ENCODE assay signal across 33 cellular contexts in the genomic region with DNA sequence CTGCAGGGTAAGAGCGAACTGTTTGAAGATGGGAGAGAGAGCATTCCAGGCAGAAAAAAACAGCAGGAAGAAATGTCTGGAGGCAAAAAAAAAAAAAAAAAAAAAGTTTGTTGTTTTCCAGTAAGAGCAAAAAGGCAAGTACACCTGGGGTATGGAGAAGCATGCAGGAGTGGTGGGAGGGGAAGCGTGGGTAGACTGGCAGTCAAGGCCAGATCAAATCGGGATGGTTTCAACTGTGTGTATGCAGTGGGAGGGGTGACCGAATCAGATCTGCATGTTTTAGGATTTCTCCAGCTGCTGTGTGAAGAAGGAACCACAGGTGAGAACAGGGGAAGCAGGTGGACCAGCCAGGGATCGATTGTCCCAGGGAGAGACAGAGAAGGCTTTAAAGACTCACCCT. TPM values are rescaled to one million over a fixed set of nuclear protein-coding genes. Genes with fewer than 3 reads are reported as not detected.
"Had no signal": no experiment of that assay in that cellular context is flagged by ENCODE, and none has a peak within 500 bp of the region (broad histone marks: within the 10 kb centered on the region; RNA-seq: fewer than 3 reads in every experiment).

No MANE protein-coding gene starts in this region.

- H3K4me1 Mint-ChIP-seq: activated CD4-positive, alpha-beta memory T cell treated with anti-CD3 and anti-CD28 coated beads, Interleukin-2, amount 10 ng/mL, durations not matched to agents 7 days and 5 days; activated CD4-positive, alpha-beta T cell treated with anti-CD3 and anti-CD28 coated beads for 36 hours; activated CD4-positive, alpha-beta T cell treated with anti-CD3 and anti-CD28 coated beads, Interleukin-2, amount 10 ng/mL, durations not matched to agents 7 days and 5 days; activated naive CD4-positive, alpha-beta T cell treated with anti-CD3 and anti-CD28 coated beads, Interleukin-2, amount 50 U/mL, for 24 hours; activated naive CD8-positive, alpha-beta T cell treated with anti-CD3 and anti-CD28 coated beads for 36 hours; activated naive CD8-positive, alpha-beta T cell treated with anti-CD3 and anti-CD28 coated beads, Interleukin-2, amount 50 U/mL, for 24 hours; T-helper 17 cell had no signal

- H3K36me3 ChIP-seq: adrenal gland, esophagus squamous epithelium, gastroesophageal sphincter, WERI-Rb-1 had no signal

- H3K27me3 ChIP-seq: adrenal gland, body of pancreas, dorsolateral prefrontal cortex had no signal

- DNase-seq: activated CD4-positive, alpha-beta memory T cell treated with anti-CD3 and anti-CD28 coated beads, Interleukin-2, amount 10 ng/mL, durations not matched to agents 7 days and 5 days; activated CD4-positive, alpha-beta T cell treated with anti-CD3 and anti-CD28 coated beads for 36 hours; activated CD4-positive, alpha-beta T cell treated with anti-CD3 and anti-CD28 coated beads, Interleukin-2, amount 10 ng/mL, durations not matched to agents 7 days and 5 days; activated CD4-positive, alpha-beta T cell treated with anti-CD3 and anti-CD28 coated beads, Interleukin-2, amount 50 U/mL, for 4 hours; activated CD4-positive, CD25-positive, alpha-beta regulatory T cell; activated CD4-positive, CD25-positive, alpha-beta regulatory T cell treated with anti-CD3 and anti-CD28 coated beads, Interleukin-2, amount 50 U/mL, for 72 hours; activated naive CD4-positive, alpha-beta T cell treated with anti-CD3 and anti-CD28 coated beads for 36 hours; activated naive CD8-positive, alpha-beta T cell treated with anti-CD3 and anti-CD28 coated beads for 36 hours; activated naive CD8-positive, alpha-beta T cell treated with anti-CD3 and anti-CD28 coated beads, Interleukin-2, amount 50 U/mL, for 24 hours; activated T-cell treated with anti-CD3 and anti-CD28 coated beads, Interleukin-2, amount 50 U/mL, for 1 hour; activated T-cell treated with anti-CD3 and anti-CD28 coated beads, Interleukin-2, amount 50 U/mL, for 48 hours; adrenal gland; amygdala; aorta; body of pancreas; effector memory CD4-positive, alpha-beta T cell; erythroblast; esophagus squamous epithelium; foreskin melanocyte; T-helper 1 cell; T-helper 17 cell; T1000; WERI-Rb-1 had no signal

- H3K27ac Mint-ChIP-seq: activated CD4-positive, alpha-beta memory T cell treated with anti-CD3 and anti-CD28 coated beads, Interleukin-2, amount 10 ng/mL, durations not matched to agents 7 days and 5 days; activated CD4-positive, alpha-beta T cell treated with anti-CD3 and anti-CD28 coated beads for 36 hours; activated CD4-positive, alpha-beta T cell treated with anti-CD3 and anti-CD28 coated beads, Interleukin-2, amount 10 ng/mL, durations not matched to agents 7 days and 5 days; activated naive CD4-positive, alpha-beta T cell treated with anti-CD3 and anti-CD28 coated beads for 36 hours; activated naive CD4-positive, alpha-beta T cell treated with anti-CD3 and anti-CD28 coated beads, Interleukin-2, amount 50 U/mL, for 24 hours; activated naive CD8-positive, alpha-beta T cell treated with anti-CD3 and anti-CD28 coated beads for 36 hours; activated naive CD8-positive, alpha-beta T cell treated with anti-CD3 and anti-CD28 coated beads, Interleukin-2, amount 50 U/mL, for 24 hours; activated T-helper 1 cell treated with anti-CD3 and anti-CD28 coated beads, Interleukin-12 subunit alpha, Interleukin-12 subunit beta, Interleukin-2, Interleukin-4 antibody, amounts not matched to agents 30 ng/mL and 10 ng/mL and 1 ng/mL, durations not matched to agents 14 hours and 24 hours and 36 hours; activated T-helper 2 cell treated with anti-CD3 and anti-CD28 coated beads, Interferon-gamma antibody, Interleukin-2, Interleukin-4, amounts not matched to agents 10 μg/mL and 5 μg/mL and 100 μg/mL, durations not matched to agents 14 hours and 24 hours and 36 hours; dendritic cell treated with granulocyte-macrophage colony-stimulating factor and Interleukin-4, amounts not matched to agents 40 ng/mL and 50 ng/mL, for 4 days; T-helper 17 cell; T-helper 2 cell treated with Interferon-gamma antibody and Interleukin-4, amounts not matched to agents 5 μg/mL and 100 μg/mL, for 36 hours had no signal

- H3K4me1 ChIP-seq: adrenal gland, body of pancreas, esophagus squamous epithelium, gastroesophageal sphincter had no signal

- H3K27me3 Mint-ChIP-seq: activated CD4-positive, alpha-beta memory T cell treated with anti-CD3 and anti-CD28 coated beads, Interleukin-2, amount 10 ng/mL, durations not matched to agents 7 days and 5 days; activated CD4-positive, alpha-beta T cell treated with anti-CD3 and anti-CD28 coated beads, Interleukin-2, amount 10 ng/mL, durations not matched to agents 7 days and 5 days had no signal

- H3K36me3 Mint-ChIP-seq: activated naive CD4-positive, alpha-beta T cell treated with anti-CD3 and anti-CD28 coated beads, Interleukin-2, amount 50 U/mL, for 24 hours; activated naive CD8-positive, alpha-beta T cell treated with anti-CD3 and anti-CD28 coated beads for 36 hours had no signal

- H3K9me3 ChIP-seq: adrenal gland, body of pancreas, esophagus squamous epithelium, gastroesophageal sphincter had no signal

- H3K27ac ChIP-seq: adrenal gland, body of pancreas, dorsolateral prefrontal cortex, esophagus squamous epithelium, gastroesophageal sphincter, WERI-Rb-1 had no signal

- H3K9me3 Mint-ChIP-seq: activated CD4-positive, alpha-beta memory T cell treated with anti-CD3 and anti-CD28 coated beads, Interleukin-2, amount 10 ng/mL, durations not matched to agents 7 days and 5 days; activated CD4-positive, alpha-beta T cell treated with anti-CD3 and anti-CD28 coated beads, Interleukin-2, amount 10 ng/mL, durations not matched to agents 7 days and 5 days; activated naive CD4-positive, alpha-beta T cell treated with anti-CD3 and anti-CD28 coated beads for 36 hours; activated naive CD4-positive, alpha-beta T cell treated with anti-CD3 and anti-CD28 coated beads, Interleukin-2, amount 50 U/mL, for 24 hours; activated naive CD8-positive, alpha-beta T cell treated with anti-CD3 and anti-CD28 coated beads for 36 hours; activated naive CD8-positive, alpha-beta T cell treated with anti-CD3 and anti-CD28 coated beads, Interleukin-2, amount 50 U/mL, for 24 hours; activated T-helper 1 cell treated with anti-CD3 and anti-CD28 coated beads, Interleukin-12 subunit alpha, Interleukin-12 subunit beta, Interleukin-2, Interleukin-4 antibody, amounts not matched to agents 30 ng/mL and 10 ng/mL and 1 ng/mL, durations not matched to agents 14 hours and 24 hours and 36 hours; activated T-helper 2 cell treated with anti-CD3 and anti-CD28 coated beads, Interferon-gamma antibody, Interleukin-2, Interleukin-4, amounts not matched to agents 10 μg/mL and 5 μg/mL and 100 μg/mL, durations not matched to agents 14 hours and 24 hours and 36 hours; dendritic cell treated with granulocyte-macrophage colony-stimulating factor and Interleukin-4, amounts not matched to agents 40 ng/mL and 50 ng/mL, for 4 days; T-helper 2 cell treated with Interferon-gamma antibody and Interleukin-4, amounts not matched to agents 5 μg/mL and 100 μg/mL, for 36 hours had no signal

- H3K4me3 ChIP-seq: adrenal gland, body of pancreas, dorsolateral prefrontal cortex, esophagus squamous epithelium, gastroesophageal sphincter had no signal

- H3K4me3 Mint-ChIP-seq: activated CD4-positive, alpha-beta memory T cell treated with anti-CD3 and anti-CD28 coated beads, Interleukin-2, amount 10 ng/mL, durations not matched to agents 7 days and 5 days; activated CD4-positive, alpha-beta T cell treated with anti-CD3 and anti-CD28 coated beads for 36 hours; activated CD4-positive, alpha-beta T cell treated with anti-CD3 and anti-CD28 coated beads, Interleukin-2, amount 10 ng/mL, durations not matched to agents 7 days and 5 days; activated naive CD4-positive, alpha-beta T cell treated with anti-CD3 and anti-CD28 coated beads for 36 hours; activated naive CD4-positive, alpha-beta T cell treated with anti-CD3 and anti-CD28 coated beads, Interleukin-2, amount 50 U/mL, for 24 hours; activated naive CD8-positive, alpha-beta T cell treated with anti-CD3 and anti-CD28 coated beads for 36 hours; activated naive CD8-positive, alpha-beta T cell treated with anti-CD3 and anti-CD28 coated beads, Interleukin-2, amount 50 U/mL, for 24 hours; activated T-helper 1 cell treated with anti-CD3 and anti-CD28 coated beads, Interleukin-12 subunit alpha, Interleukin-12 subunit beta, Interleukin-2, Interleukin-4 antibody, amounts not matched to agents 30 ng/mL and 10 ng/mL and 1 ng/mL, durations not matched to agents 14 hours and 24 hours and 36 hours; dendritic cell treated with granulocyte-macrophage colony-stimulating factor and Interleukin-4, amounts not matched to agents 40 ng/mL and 50 ng/mL, for 4 days; T-helper 17 cell; T-helper 2 cell treated with Interferon-gamma antibody and Interleukin-4, amounts not matched to agents 5 μg/mL and 100 μg/mL, for 36 hours had no signal

RNA-seq across cellular contexts. Expression of gene CSMD2, which starts 34.7 kb away (rescaled TPM):
- total RNA-seq: activated CD4-positive, alpha-beta memory T cell treated with anti-CD3 and anti-CD28 coated beads, Interleukin-2, amount 10 ng/mL, durations not matched to agents 7 days and 5 days; activated CD4-positive, alpha-beta T cell treated with anti-CD3 and anti-CD28 coated beads for 36 hours; activated CD4-positive, alpha-beta T cell treated with anti-CD3 and anti-CD28 coated beads, Interleukin-2, amount 10 ng/mL, durations not matched to agents 7 days and 5 days; activated naive CD4-positive, alpha-beta T cell treated with anti-CD3 and anti-CD28 coated beads for 36 hours; activated naive CD8-positive, alpha-beta T cell treated with anti-CD3 and anti-CD28 coated beads for 36 hours; activated T-helper 1 cell treated with anti-CD3 and anti-CD28 coated beads, Interleukin-12 subunit alpha, Interleukin-12 subunit beta, Interleukin-2, Interleukin-4 antibody, amounts not matched to agents 30 ng/mL and 10 ng/mL and 1 ng/mL, durations not matched to agents 14 hours and 24 hours and 36 hours; activated T-helper 2 cell treated with anti-CD3 and anti-CD28 coated beads, Interferon-gamma antibody, Interleukin-2, Interleukin-4, amounts not matched to agents 10 μg/mL and 5 μg/mL and 100 μg/mL, durations not matched to agents 14 hours and 24 hours and 36 hours; T-helper 17 cell had no signal

RNA-seq across cellular contexts. Expression of gene C1orf94, which starts 46.4 kb away (rescaled TPM):
- total RNA-seq: activated CD4-positive, alpha-beta memory T cell treated with anti-CD3 and anti-CD28 coated beads, Interleukin-2, amount 10 ng/mL, durations not matched to agents 7 days and 5 days; activated CD4-positive, alpha-beta T cell treated with anti-CD3 and anti-CD28 coated beads for 36 hours; activated CD4-positive, alpha-beta T cell treated with anti-CD3 and anti-CD28 coated beads, Interleukin-2, amount 10 ng/mL, durations not matched to agents 7 days and 5 days; activated naive CD4-positive, alpha-beta T cell treated with anti-CD3 and anti-CD28 coated beads for 36 hours; activated naive CD8-positive, alpha-beta T cell treated with anti-CD3 and anti-CD28 coated beads for 36 hours; activated T-helper 1 cell treated with anti-CD3 and anti-CD28 coated beads, Interleukin-12 subunit alpha, Interleukin-12 subunit beta, Interleukin-2, Interleukin-4 antibody, amounts not matched to agents 30 ng/mL and 10 ng/mL and 1 ng/mL, durations not matched to agents 14 hours and 24 hours and 36 hours; activated T-helper 2 cell treated with anti-CD3 and anti-CD28 coated beads, Interferon-gamma antibody, Interleukin-2, Interleukin-4, amounts not matched to agents 10 μg/mL and 5 μg/mL and 100 μg/mL, durations not matched to agents 14 hours and 24 hours and 36 hours; aorta; body of pancreas; chondrocyte; esophagus squamous epithelium; fibroblast of villous mesenchyme; gastroesophageal sphincter; glomerular endothelial cell; T-helper 17 cell had no signal
- polyA plus RNA-seq: aorta had no signal
